Comparison of ENCODE assay signal across 30 cellular contexts in the genomic region with DNA sequence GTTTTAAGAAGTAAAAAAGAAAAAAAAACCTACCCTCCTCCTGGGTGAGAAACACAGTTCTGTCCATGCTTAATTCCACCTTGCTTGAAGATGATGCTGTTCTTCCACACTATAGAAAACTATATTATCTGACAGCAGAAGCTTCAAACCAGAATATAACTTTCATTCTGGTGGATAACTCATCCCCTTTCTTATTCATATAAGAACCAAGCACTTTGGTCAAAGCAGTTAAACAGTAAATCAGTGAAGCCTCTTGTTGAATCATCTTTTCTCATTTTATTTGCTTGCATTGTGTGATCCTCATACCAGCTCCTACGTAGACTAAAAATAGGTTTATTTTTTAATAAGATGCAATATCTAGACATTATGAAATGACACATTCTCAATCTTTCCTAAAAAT.
"Had no signal": no experiment of that assay in that cellular context is flagged by ENCODE, and none has a peak within 500 bp of the region (broad histone marks: within the 10 kb centered on the region; RNA-seq: fewer than 3 reads in every experiment).

No MANE protein-coding gene starts in this region.

- ATAC-seq: natural killer cell; psoas muscle; right cardiac atrium; sciatic nerve; stimulated activated naive B cell treated with anti-CD40 and anti-IgM and Interleukin-4, amounts not matched to agents 10 μg/mL and 1 μg/mL and 100 μg/mL, for 72 hours had no signal

- DNase-seq: natural killer cell; occipital lobe; ovary; posterior cingulate gyrus; psoas muscle; right cardiac atrium; spleen; stimulated activated CD4-positive, alpha-beta T cell treated with anti-CD3 and anti-CD28 coated beads, Interleukin-12 subunit alpha, Interleukin-12 subunit beta, amount 100 ng/mL, for 4 hours; stimulated activated CD4-positive, alpha-beta T cell treated with anti-CD3 and anti-CD28 coated beads, Interleukin-1b, Interleukin-23, amount 100 ng/mL, for 48 hours; stimulated activated CD4-positive, alpha-beta T cell treated with anti-CD3 and anti-CD28 coated beads, Interleukin-4, amount 100 ng/mL, for 1 hour; stimulated activated CD4-positive, alpha-beta T cell treated with anti-CD3 and anti-CD28 coated beads, Interleukin-4, amount 100 ng/mL, for 4 hours; stimulated activated CD8-positive, alpha-beta memory T cell treated with anti-CD3 and anti-CD28 coated beads, Interleukin-4, amount 100 ng/mL, for 48 hours; stimulated activated naive B cell treated with anti-CD40 and anti-IgM and Interleukin-4, amounts not matched to agents 10 μg/mL and 1 μg/mL and 100 μg/mL, for 72 hours; stimulated activated naive CD4-positive, alpha-beta T cell treated with Interleukin-2 at 50 U/mL for 16 hours; stomach; thyroid gland; trophoblast cell; upper lobe of left lung had no signal

- H3K27ac ChIP-seq: neural progenitor cell, ovary, parathyroid adenoma, psoas muscle, skin epidermis, spleen, stomach, thoracic aorta, thyroid gland, tibial nerve, upper lobe of left lung, vagina had no signal

- H3K4me3 Mint-ChIP-seq: natural killer cell; nephron; neural progenitor cell; stimulated activated naive B cell treated with anti-CD40 and anti-IgM and Interleukin-4, amounts not matched to agents 10 μg/mL and 1 μg/mL and 100 μg/mL, for 72 hours; stimulated activated naive CD8-positive, alpha-beta T cell treated with anti-CD3 and anti-CD28 coated beads, Interleukin-15, Interleukin-2, amounts not matched to agents 100 ng/mL and 50 ng/mL, for 24 hours had no signal

- H3K27ac Mint-ChIP-seq: natural killer cell; nephron; progenitor cell of endocrine pancreas; stimulated activated naive B cell treated with anti-CD40 and anti-IgM and Interleukin-4, amounts not matched to agents 10 μg/mL and 1 μg/mL and 100 μg/mL, for 72 hours; stimulated activated naive CD8-positive, alpha-beta T cell treated with anti-CD3 and anti-CD28 coated beads, Interleukin-15, Interleukin-2, amounts not matched to agents 100 ng/mL and 50 ng/mL, for 24 hours had no signal

- H2AFZ ChIP-seq: neural progenitor cell, parathyroid adenoma had no signal

- H3K4me3 ChIP-seq: neural progenitor cell, ovary, psoas muscle, skin epidermis, smooth muscle cell, spleen, stomach, thoracic aorta, thyroid gland, tibial nerve, upper lobe of left lung, vagina had no signal

- H3K27me3 Mint-ChIP-seq: progenitor cell of endocrine pancreas; stimulated activated naive B cell treated with anti-CD40 and anti-IgM and Interleukin-4, amounts not matched to agents 10 μg/mL and 1 μg/mL and 100 μg/mL, for 72 hours; stimulated activated naive CD8-positive, alpha-beta T cell treated with anti-CD3 and anti-CD28 coated beads, Interleukin-15, Interleukin-2, amounts not matched to agents 100 ng/mL and 50 ng/mL, for 24 hours had no signal

- H3K36me3 ChIP-seq: neural progenitor cell, ovary, thoracic aorta, thyroid gland, vagina had no signal

- H3K27me3 ChIP-seq: neural progenitor cell, ovary, spleen, stomach, thyroid gland, tibial nerve, upper lobe of left lung, vagina had no signal

- H3K9me3 Mint-ChIP-seq: natural killer cell; stimulated activated naive CD8-positive, alpha-beta T cell treated with anti-CD3 and anti-CD28 coated beads, Interleukin-15, Interleukin-2, amounts not matched to agents 100 ng/mL and 50 ng/mL, for 24 hours had no signal

- H3K9ac ChIP-seq: neural progenitor cell, parathyroid adenoma had no signal

- H3K4me1 ChIP-seq: parathyroid adenoma, psoas muscle, stomach, tibial nerve, upper lobe of left lung, vagina had no signal

- H3K4me2 ChIP-seq: neural progenitor cell, smooth muscle cell had no signal

- FAIRE-seq: urothelium cell line had no signal

- H3K9me3 ChIP-seq: ovary, psoas muscle, stomach, thoracic aorta, thyroid gland, upper lobe of left lung, vagina had no signal

- H3K36me3 Mint-ChIP-seq: neural progenitor cell had no signal

- H3K79me2 ChIP-seq: parathyroid adenoma had no signal
